ENCODE assay signal across 29 cellular contexts in genomic region chr6:135731116-135731515, GRCh38.
"Had no signal": no experiment of that assay in that cellular context is flagged by ENCODE, and none has a peak within 500 bp of the region (broad histone marks: within the 10 kb centered on the region; RNA-seq: fewer than 3 reads in every experiment).

No MANE protein-coding gene starts in this region.

- H3K9me3 ChIP-seq: suprapubic skin, testis, thyroid gland, upper lobe of right lung, uterus, vagina had no signal

- ATAC-seq: stimulated activated effector memory CD8-positive, alpha-beta T cell treated with anti-CD3 and anti-CD28 coated beads, Interleukin-12 subunit alpha, Interleukin-12 subunit beta, amount 100 ng/mL, for 72 hours; stimulated activated memory B cell treated with anti-CD40 and anti-IgM and Interleukin-4, amounts not matched to agents 10 μg/mL and 1 μg/mL and 100 μg/mL, for 72 hours; stimulated activated naive B cell treated with anti-CD40 and anti-IgM and Interleukin-4, amounts not matched to agents 10 μg/mL and 1 μg/mL and 100 μg/mL, for 72 hours; stimulated activated naive CD8-positive, alpha-beta T cell treated with anti-CD3 and anti-CD28 coated beads, Interleukin-15, amount 100 ng/mL, for 72 hours; stimulated activated naive CD8-positive, alpha-beta T cell treated with anti-CD3 and anti-CD28 coated beads, Interleukin-15, Interleukin-2, amounts not matched to agents 100 U/mL and 50 U/mL, for 24 hours; upper lobe of right lung had no signal

- H3K27me3 ChIP-seq: stomach, suprapubic skin, testis, thyroid gland, tibial artery, tibial nerve, transverse colon, upper lobe of left lung, upper lobe of right lung, uterus, vagina had no signal

- H3K27ac ChIP-seq: stomach, suprapubic skin, testis, thoracic aorta, thyroid gland, tibial artery, tibial nerve, transverse colon, upper lobe of left lung, upper lobe of right lung, uterus, vagina had no signal

- H3K4me1 Mint-ChIP-seq: stimulated activated effector memory CD8-positive, alpha-beta T cell treated with anti-CD3 and anti-CD28 coated beads, Interleukin-12 subunit alpha, Interleukin-12 subunit beta, amount 100 ng/mL, for 72 hours; stimulated activated memory B cell treated with anti-CD40 and anti-IgM and Interleukin-4, amounts not matched to agents 10 μg/mL and 1 μg/mL and 100 μg/mL, for 72 hours; stimulated activated naive B cell treated with anti-CD40 and anti-IgM and Interleukin-4, amounts not matched to agents 10 μg/mL and 1 μg/mL and 100 μg/mL, for 72 hours; stimulated activated naive CD8-positive, alpha-beta T cell treated with anti-CD3 and anti-CD28 coated beads, Interleukin-15, amount 100 ng/mL, for 72 hours had no signal

- H3K4me3 ChIP-seq: stomach, suprapubic skin, testis, thoracic aorta, thyroid gland, tibial artery, tibial nerve, transverse colon, upper lobe of left lung, upper lobe of right lung, uterus, vagina had no signal

- FAIRE-seq: urothelium cell line had no signal

- H3K27me3 Mint-ChIP-seq: stimulated activated naive CD8-positive, alpha-beta T cell treated with anti-CD3 and anti-CD28 coated beads, Interleukin-15, amount 100 ng/mL, for 72 hours; type B pancreatic cell had no signal

- H3K4me1 ChIP-seq: stomach, suprapubic skin, testis, thyroid gland, tibial artery, tibial nerve, transverse colon, upper lobe of left lung, upper lobe of right lung, uterus, vagina had no signal

- H3K36me3 ChIP-seq: stomach, suprapubic skin, thoracic aorta, thyroid gland, tibial artery, transverse colon, upper lobe of left lung, upper lobe of right lung, uterus, vagina had no signal

- DNase-seq: stimulated activated CD4-positive, alpha-beta T cell treated with anti-CD3 and anti-CD28 coated beads, Interleukin-2, amount 100 ng/mL, for 48 hours; stimulated activated CD4-positive, alpha-beta T cell treated with anti-CD3 and anti-CD28 coated beads, Interleukin-4, amount 100 ng/mL, for 1 hour; stimulated activated CD4-positive, alpha-beta T cell treated with anti-CD3 and anti-CD28 coated beads, Interleukin-4, amount 100 ng/mL, for 24 hours; stimulated activated CD4-positive, alpha-beta T cell treated with anti-CD3 and anti-CD28 coated beads, Interleukin-4, amount 100 ng/mL, for 4 hours; stimulated activated CD8-positive, alpha-beta memory T cell treated with anti-CD3 and anti-CD28 coated beads, Interleukin-4, amount 100 ng/mL, for 48 hours; stimulated activated naive B cell treated with anti-CD40 and anti-IgM and Interleukin-4, amounts not matched to agents 10 μg/mL and 1 μg/mL and 100 μg/mL, for 72 hours; stimulated activated naive CD4-positive, alpha-beta T cell; stimulated activated naive CD4-positive, alpha-beta T cell treated with Interleukin-2 at 50 U/mL for 16 hours; stimulated activated naive CD8-positive, alpha-beta T cell treated with anti-CD3 and anti-CD28 coated beads, Interleukin-15, amount 100 ng/mL, for 72 hours; stimulated activated naive CD8-positive, alpha-beta T cell treated with anti-CD3 and anti-CD28 coated beads, Interleukin-15, Interleukin-2, amounts not matched to agents 100 U/mL and 50 U/mL, for 24 hours; stomach; substantia nigra; testis; thyroid gland; tibial artery; transverse colon; trophoblast cell; upper lobe of left lung; upper lobe of right lung; uterus had no signal

- H3K4me3 Mint-ChIP-seq: stimulated activated effector memory CD8-positive, alpha-beta T cell treated with anti-CD3 and anti-CD28 coated beads, Interleukin-12 subunit alpha, Interleukin-12 subunit beta, amount 100 ng/mL, for 72 hours; stimulated activated memory B cell treated with anti-CD40 and anti-IgM and Interleukin-4, amounts not matched to agents 10 μg/mL and 1 μg/mL and 100 μg/mL, for 72 hours; stimulated activated naive B cell treated with anti-CD40 and anti-IgM and Interleukin-4, amounts not matched to agents 10 μg/mL and 1 μg/mL and 100 μg/mL, for 72 hours; stimulated activated naive CD8-positive, alpha-beta T cell treated with anti-CD3 and anti-CD28 coated beads, Interleukin-15, amount 100 ng/mL, for 72 hours; stimulated activated naive CD8-positive, alpha-beta T cell treated with anti-CD3 and anti-CD28 coated beads, Interleukin-15, Interleukin-2, amounts not matched to agents 100 ng/mL and 50 ng/mL, for 24 hours; type B pancreatic cell had no signal

- H3K36me3 Mint-ChIP-seq: stimulated activated effector memory CD8-positive, alpha-beta T cell treated with anti-CD3 and anti-CD28 coated beads, Interleukin-12 subunit alpha, Interleukin-12 subunit beta, amount 100 ng/mL, for 72 hours; stimulated activated memory B cell treated with anti-CD40 and anti-IgM and Interleukin-4, amounts not matched to agents 10 μg/mL and 1 μg/mL and 100 μg/mL, for 72 hours had no signal

- H3K9me3 Mint-ChIP-seq: stimulated activated effector memory CD8-positive, alpha-beta T cell treated with anti-CD3 and anti-CD28 coated beads, Interleukin-12 subunit alpha, Interleukin-12 subunit beta, amount 100 ng/mL, for 72 hours; type B pancreatic cell had no signal

- H3K27ac Mint-ChIP-seq: stimulated activated effector memory CD8-positive, alpha-beta T cell treated with anti-CD3 and anti-CD28 coated beads, Interleukin-12 subunit alpha, Interleukin-12 subunit beta, amount 100 ng/mL, for 72 hours; stimulated activated memory B cell treated with anti-CD40 and anti-IgM and Interleukin-4, amounts not matched to agents 10 μg/mL and 1 μg/mL and 100 μg/mL, for 72 hours; stimulated activated naive B cell treated with anti-CD40 and anti-IgM and Interleukin-4, amounts not matched to agents 10 μg/mL and 1 μg/mL and 100 μg/mL, for 72 hours; stimulated activated naive CD8-positive, alpha-beta T cell treated with anti-CD3 and anti-CD28 coated beads, Interleukin-15, Interleukin-2, amounts not matched to agents 100 ng/mL and 50 ng/mL, for 24 hours; type B pancreatic cell had no signal
